ENCODE assay signal across 8 cellular contexts in the genomic region with DNA sequence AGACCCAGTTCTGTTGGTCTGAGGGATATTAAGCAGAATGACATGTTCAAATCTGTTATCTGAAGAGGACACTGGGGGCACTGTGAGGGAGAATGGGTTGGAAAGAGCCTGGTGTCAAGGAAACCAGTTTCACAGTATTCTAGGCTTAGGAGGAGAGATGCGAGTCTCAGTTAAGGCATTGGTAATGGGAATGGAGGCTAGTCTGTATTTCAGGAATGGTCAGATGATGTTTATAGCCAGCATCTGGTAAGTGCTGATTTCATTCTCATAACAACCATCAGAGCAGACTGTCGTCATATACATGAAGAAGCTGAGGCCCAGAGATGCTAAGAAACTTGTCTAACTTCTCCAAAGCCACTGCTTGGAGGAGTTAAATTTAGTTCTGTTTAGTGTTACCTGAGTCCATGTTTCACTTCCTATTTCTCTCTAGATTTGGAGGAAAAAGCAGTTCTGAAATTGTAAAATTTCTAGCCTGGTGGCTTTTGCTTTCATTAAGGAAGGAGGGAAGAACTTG.
DNase-seq lines count a peak whose midpoint lies in the region; ATAC-seq and TF ChIP-seq lines count a peak whose summit lies in the region.

No MANE protein-coding gene starts in this region.

- peaks cover 32% of the 10 kb centered on the region for H3K4me1 ChIP-seq in DND-41 (ENCODE audit: insufficient read depth, low read length)
- peaks cover 43% of the 10 kb centered on the region for H3K4me1 ChIP-seq in HUES48 (ENCODE audit: control insufficient read depth, insufficient read depth, low read length)

- ATAC-seq in DND-41 (ENCODE audit: insufficient read depth, low read depth) (no peak), HG02798 (IDR thresholded peaks at IDR 0.05; ENCODE audit: poor library complexity, unreplicated experiment) (no peak), GM21360 (IDR thresholded peaks at IDR 0.05; ENCODE audit: unreplicated experiment) (no peak)

- no peaks in the 10 kb centered on the region for H3K36me3 Mint-ChIP-seq in mesothelial cell of epicardium

- no peaks in the 10 kb centered on the region for H3K27me3 ChIP-seq in DND-41 (ENCODE audit: insufficient read depth, low read length, poor library complexity)
- no peaks in the 10 kb centered on the region for H3K27me3 ChIP-seq in HUES48 (ENCODE audit: control insufficient read depth, insufficient read depth, low read length)
- H3K27me3 ChIP-seq in WERI-Rb-1 (ENCODE audit: insufficient read depth, low read depth, severe bottlenecking), result no peaks in the 10 kb centered on the region

- H2AFZ ChIP-seq in DND-41 (ENCODE audit: low read depth, low read length), result no peak overlapping the region

- no peaks in the 10 kb centered on the region for H3K9me3 Mint-ChIP-seq in mesothelial cell of epicardium

- H3K9me3 ChIP-seq in DND-41 (ENCODE audit: insufficient read depth, low read length, severe bottlenecking) (no peaks in the 10 kb centered on the region), HUES48 (ENCODE audit: control insufficient read depth, insufficient read depth, low read length) (no peaks in the 10 kb centered on the region), WERI-Rb-1 (ENCODE audit: severe bottlenecking) (no peaks in the 10 kb centered on the region)

- peaks cover 47% of the 10 kb centered on the region; the same call in 1 of the 2 replicates for H4K20me1 ChIP-seq in DND-41 (ENCODE audit: insufficient read depth, low read length)

- H3K79me2 ChIP-seq in DND-41 (ENCODE audit: insufficient read depth, low read length), result peaks cover 92% of the 10 kb centered on the region

- H3K4me2 ChIP-seq in DND-41 (ENCODE audit: insufficient read depth, low read length), result peak overlapping the region; percentile 66; the same call in 1 of the 2 replicates

- no peaks in the 10 kb centered on the region for H3K27me3 Mint-ChIP-seq in mesothelial cell of epicardium (ENCODE audit: low read depth)

- H3K4me1 Mint-ChIP-seq in mesothelial cell of epicardium, result peaks cover 34% of the 10 kb centered on the region

- H3K9ac ChIP-seq in DND-41 (ENCODE audit: low read depth, low read length) (no peak overlapping the region), HUES48 (ENCODE audit: low read depth, low read length) (no peak overlapping the region)

- no peak overlapping the region for H3K4me3 ChIP-seq in DND-41 (ENCODE audit: low read depth in 1 of 2, low read length in 2 of 2)
- no peak overlapping the region for H3K4me3 ChIP-seq in HUES48 (ENCODE audit: low read depth, low read length)
- no peak overlapping the region for H3K4me3 ChIP-seq in WERI-Rb-1 (ENCODE audit: low read depth, low read length)

- H3K36me3 ChIP-seq in DND-41 (ENCODE audit: insufficient read depth, low read length) (no peaks in the 10 kb centered on the region; the same call in 1 of the 2 replicates), HUES48 (ENCODE audit: control insufficient read depth, insufficient read depth, low read length) (no peaks in the 10 kb centered on the region), WERI-Rb-1 (peaks cover 3% of the 10 kb centered on the region)

- H3K27ac ChIP-seq in DND-41 (ENCODE audit: low read length), result peak overlapping the region; percentile 12; the same call in 1 of the 2 replicates
- H3K27ac ChIP-seq in HUES48 (ENCODE audit: low read depth, low read length), result peak overlapping the region; percentile 23
- no peak overlapping the region for H3K27ac ChIP-seq in WERI-Rb-1

- no peak for DNase-seq in DND-41
- DNase-seq in WERI-Rb-1, result peak; percentile 42
- no peak for DNase-seq in mesothelial cell of epicardium (ENCODE audit: low spot score in 2 of 2, unreplicated experiment in 2 of 2)
- no peak for DNase-seq in hippocampal formation (lab: John Stamatoyannopoulos, UW)
- DNase-seq in NCI-H2196 (lab: John Stamatoyannopoulos, UW; ENCODE audit: unreplicated experiment), result no peak

- H3K27ac Mint-ChIP-seq in mesothelial cell of epicardium, result peak overlapping the region; percentile 85

- no peak overlapping the region for H3K4me3 Mint-ChIP-seq in mesothelial cell of epicardium

- TF ChIP-seq CTCF in DND-41 (IDR thresholded peaks at IDR 0.05; ENCODE audit: borderline replicate concordance, extremely low read depth, low read length, poor library complexity, severe bottlenecking), result peak; percentile 46
- TF ChIP-seq CTCF in WERI-Rb-1 (IDR thresholded peaks at IDR 0.05; ENCODE audit: low read depth, low read length), result peak; percentile 34; the same call in 1 of the 2 replicates
- TF ChIP-seq CTCF in mesothelial cell of epicardium (IDR thresholded peaks at IDR 0.05; ENCODE audit: unreplicated experiment), result no peak
